Comparison of ENCODE assay signal across 9 cellular contexts in genomic region chr2:37890893-37891495, GRCh38. TPM values are rescaled to one million over a fixed set of nuclear protein-coding genes. Genes with fewer than 3 reads are reported as not detected.
DNase-seq lines count a peak whose midpoint lies in the region; ATAC-seq lines count a peak whose summit lies in the region.
"Had no signal": no experiment of that assay in that cellular context is flagged by ENCODE, and none has a peak within 500 bp of the region (broad histone marks: within the 10 kb centered on the region; RNA-seq: fewer than 3 reads in every experiment).

No MANE protein-coding gene starts in this region.

- no CpG with 5 or more reads among the region's 8 CpGs for WGBS in mesendoderm (ENCODE audit: extremely low coverage, insufficient coverage, low lambda C conversion rate)

- no peak overlapping the region for H2AK5ac ChIP-seq in mesendoderm (ENCODE audit: low read length)

- H4K8ac ChIP-seq in mesendoderm (ENCODE audit: low read depth, low read length): no peak overlapping the region

- ATAC-seq in HG02678 (IDR thresholded peaks at IDR 0.05; ENCODE audit: unreplicated experiment) (peak; percentile 25), GM19351 (IDR thresholded peaks at IDR 0.05; ENCODE audit: unreplicated experiment) (no peak)

- H3K18ac ChIP-seq in mesendoderm (ENCODE audit: low read length): no peak overlapping the region

- H3K27me3 ChIP-seq in mesendoderm (ENCODE audit: insufficient read depth, low read length, poor library complexity): no peaks in the 10 kb centered on the region

- no peaks in the 10 kb centered on the region for H3K36me3 ChIP-seq in mesendoderm (ENCODE audit: control insufficient read depth, insufficient read depth, low read length)

- no peak overlapping the region for H2BK15ac ChIP-seq in mesendoderm (replicated peaks; ENCODE audit: low read depth)

- H2BK120ac ChIP-seq in mesendoderm (ENCODE audit: low read depth, low read length): no peak overlapping the region

- H3K4me2 ChIP-seq in mesendoderm (ENCODE audit: low read length): no peak overlapping the region

- intact Hi-C loops in activated CD4-positive, alpha-beta memory T cell treated with anti-CD3 and anti-CD28 coated beads for 36 hours (cut with micrococcal nuclease): loop anchor here (2.0 to 5.0 kb wide), 3 partner anchors 14 to 499 kb away; no protein-coding TSS in a partner anchor

- H3K4me3 Mint-ChIP-seq in activated CD4-positive, alpha-beta memory T cell treated with anti-CD3 and anti-CD28 coated beads for 36 hours: no peak overlapping the region
- H3K4me3 Mint-ChIP-seq: activated naive CD4-positive, alpha-beta T cell treated with anti-CD3 and anti-CD28 coated beads, Interleukin-2, amount 50 U/mL, for 24 hours had no signal

- H3K56ac ChIP-seq in mesendoderm (ENCODE audit: low read length): no peak overlapping the region

- no peak overlapping the region for H3K23ac ChIP-seq in mesendoderm (ENCODE audit: low read length)

- peaks cover 6% of the 10 kb centered on the region for H3K27me3 Mint-ChIP-seq in activated CD4-positive, alpha-beta memory T cell treated with anti-CD3 and anti-CD28 coated beads for 36 hours

- no peaks in the 10 kb centered on the region for H3K36me3 Mint-ChIP-seq in activated CD4-positive, alpha-beta memory T cell treated with anti-CD3 and anti-CD28 coated beads for 36 hours
- H3K36me3 Mint-ChIP-seq: activated naive CD4-positive, alpha-beta T cell treated with anti-CD3 and anti-CD28 coated beads, Interleukin-2, amount 50 U/mL, for 24 hours had no signal

- POLR2A ChIA-PET in activated CD4-positive, alpha-beta memory T cell treated with anti-CD3 and anti-CD28 coated beads for 36 hours (lab: Charles Lee): no interaction called here

- peaks cover 49% of the 10 kb centered on the region for H3K4me1 Mint-ChIP-seq in activated CD4-positive, alpha-beta memory T cell treated with anti-CD3 and anti-CD28 coated beads for 36 hours (ENCODE audit: low read depth)

- H4K5ac ChIP-seq in mesendoderm (ENCODE audit: low read length): no peak overlapping the region

- H3K27ac Mint-ChIP-seq in activated CD4-positive, alpha-beta memory T cell treated with anti-CD3 and anti-CD28 coated beads for 36 hours: no peak overlapping the region
- H3K27ac Mint-ChIP-seq: activated naive CD4-positive, alpha-beta T cell treated with anti-CD3 and anti-CD28 coated beads, Interleukin-2, amount 50 U/mL, for 24 hours had no signal

- H3K79me2 ChIP-seq in mesendoderm (ENCODE audit: control insufficient read depth, insufficient read depth, low read length): no peaks in the 10 kb centered on the region

- no peak overlapping the region for H2BK5ac ChIP-seq in mesendoderm (ENCODE audit: low read length)

- H3K4me1 ChIP-seq in mesendoderm (ENCODE audit: control insufficient read depth, low read depth, low read length): peaks cover 2% of the 10 kb centered on the region

- H3K9me3 Mint-ChIP-seq in activated CD4-positive, alpha-beta memory T cell treated with anti-CD3 and anti-CD28 coated beads for 36 hours: no peaks in the 10 kb centered on the region
- H3K9me3 Mint-ChIP-seq: activated naive CD4-positive, alpha-beta T cell treated with anti-CD3 and anti-CD28 coated beads, Interleukin-2, amount 50 U/mL, for 24 hours had no signal

- H3K27ac ChIP-seq in mesendoderm (ENCODE audit: low read depth, low read length): no peak overlapping the region

- DNase-seq in DMS153 (lab: John Stamatoyannopoulos, UW) (peak; percentile 47), NCI-H69 (lab: John Stamatoyannopoulos, UW) (peak; percentile 65), mesendoderm (peak; percentile 78)
- peak; percentile 76 for DNase-seq in activated CD4-positive, alpha-beta memory T cell treated with anti-CD3 and anti-CD28 coated beads for 36 hours
- peak; percentile 43 for DNase-seq in effector CD4-positive, alpha-beta T cell
- DNase-seq in stimulated activated CD8-positive, alpha-beta memory T cell treated with anti-CD3 and anti-CD28 coated beads, Interleukin-15, amount 100 ng/mL, for 48 hours (ENCODE audit: low read depth in 2 of 2): peak; percentile 40 to 50

- CTCF ChIA-PET in activated CD4-positive, alpha-beta memory T cell treated with anti-CD3 and anti-CD28 coated beads for 36 hours (lab: Charles Lee): interaction anchor here (0.5 to 5.9 kb wide), 25 partner anchors 10 to 500 kb away, joined by 3 to 53 read pairs (median 3); partner anchors contain the start of gene RMDN2

- no peak overlapping the region for H3K9ac ChIP-seq in mesendoderm (ENCODE audit: low read length)

- no peaks in the 10 kb centered on the region for H3K79me1 ChIP-seq in mesendoderm (ENCODE audit: low read length)

- no peak overlapping the region for H3K4me3 ChIP-seq in mesendoderm (ENCODE audit: low read length)

- H3K4ac ChIP-seq in mesendoderm (ENCODE audit: low read depth, low read length): no peak overlapping the region

RNA-seq across cellular contexts. Expression of gene RMDN2, which starts 34.1 kb away (rescaled TPM):
- total RNA-seq in activated CD4-positive, alpha-beta memory T cell treated with anti-CD3 and anti-CD28 coated beads for 36 hours: 1 to 10 TPM; 1.8 to 2.1 TPM
- 2.5 TPM for polyA plus RNA-seq in mesendoderm (2013, experiment 1 of 2)
- 2.7 TPM for polyA plus RNA-seq in mesendoderm (2013, experiment 2 of 2)
